In genomic region chr5:16043349-16043748, GRCh38 we compare ENCODE assay signal across 35 cellular contexts.
"Had no signal": no experiment of that assay in that cellular context is flagged by ENCODE, and none has a peak within 500 bp of the region (broad histone marks: within the 10 kb centered on the region; RNA-seq: fewer than 3 reads in every experiment).

No MANE protein-coding gene starts in this region.

- H3K9ac ChIP-seq: KMS-11 had no signal

- H3K9me3 ChIP-seq: MG63 had no signal

- H3K4me3 ChIP-seq: MG63 had no signal

- H3K36me3 ChIP-seq: MG63 had no signal

- H3K4me2 ChIP-seq: KMS-11 had no signal

- H3K27ac ChIP-seq: KMS-11 had no signal

- DNase-seq: Karpas-422, Kasumi-1, KBM-7, KG1, MG63, MM.1S, MV-4-11, NCI-H1048, NCI-H1092, NCI-H1092 treated with DMSO at 0.1 percent for 48 hours, NCI-H1105, NCI-H1105 treated with DMSO at 0.1 percent for 48 hours, NCI-H1417, NCI-H1417 treated with DMSO at 0.1 percent for 48 hours, NCI-H1436, NCI-H1436 treated with DMSO at 0.1 percent for 48 hours, NCI-H1694, NCI-H1694 treated with DMSO at 0.1 percent for 48 hours, NCI-H187, NCI-H187 treated with DMSO at 0.1 percent for 48 hours, NCI-H1930, NCI-H2029, NCI-H2029 treated with DMSO at 0.1 percent for 48 hours, NCI-H2081, NCI-H2081 treated with DMSO at 0.1 percent for 48 hours, NCI-H2107, NCI-H2171, NCI-H2171 treated with DMSO at 0.1 percent for 48 hours, NCI-H2227 treated with DMSO at 0.1 percent for 48 hours, NCI-H226, NCI-H345, NCI-H446, NCI-H446 treated with DMSO at 0.1 percent for 48 hours, NCI-H510A had no signal

- H3K27me3 ChIP-seq: MG63 had no signal
